20 cellular contexts compared by ENCODE assay signal in genomic region chr3:20527368-20527767, GRCh38.
"Had no signal": no experiment of that assay in that cellular context is flagged by ENCODE, and none has a peak within 500 bp of the region (broad histone marks: within the 10 kb centered on the region; RNA-seq: fewer than 3 reads in every experiment).

No MANE protein-coding gene starts in this region.

- H3K4me1 Mint-ChIP-seq: naive B cell; stimulated activated naive B cell treated with anti-CD40 and anti-IgM and Interleukin-4, amounts not matched to agents 10 μg/mL and 1 μg/mL and 100 μg/mL, for 72 hours; stimulated activated naive CD8-positive, alpha-beta T cell treated with anti-CD3 and anti-CD28 coated beads, Interleukin-15, amount 100 ng/mL, for 72 hours had no signal

- H3K27ac ChIP-seq: colonic mucosa, heart left ventricle, psoas muscle, testis, tibial nerve, upper lobe of right lung had no signal

- H3K27me3 ChIP-seq: colonic mucosa, heart left ventricle, testis, tibial nerve, upper lobe of right lung had no signal

- H3K27me3 Mint-ChIP-seq: naive B cell; stimulated activated naive B cell treated with anti-CD40 and anti-IgM and Interleukin-4, amounts not matched to agents 10 μg/mL and 1 μg/mL and 100 μg/mL, for 72 hours; stimulated activated naive CD8-positive, alpha-beta T cell treated with anti-CD3 and anti-CD28 coated beads, Interleukin-15, amount 100 ng/mL, for 72 hours had no signal

- H3K36me3 ChIP-seq: colonic mucosa, heart left ventricle, tibial nerve, upper lobe of right lung had no signal

- H3K27ac Mint-ChIP-seq: endodermal cell; naive B cell; nephron; stimulated activated naive B cell treated with anti-CD40 and anti-IgM and Interleukin-4, amounts not matched to agents 10 μg/mL and 1 μg/mL and 100 μg/mL, for 72 hours; stimulated activated naive CD8-positive, alpha-beta T cell treated with anti-CD3 and anti-CD28 coated beads, Interleukin-15, amount 100 ng/mL, for 72 hours had no signal

- H3K4me3 Mint-ChIP-seq: endodermal cell; naive B cell; nephron; stimulated activated naive B cell treated with anti-CD40 and anti-IgM and Interleukin-4, amounts not matched to agents 10 μg/mL and 1 μg/mL and 100 μg/mL, for 72 hours; stimulated activated naive CD8-positive, alpha-beta T cell treated with anti-CD3 and anti-CD28 coated beads, Interleukin-15, amount 100 ng/mL, for 72 hours had no signal

- H3K9me3 ChIP-seq: colonic mucosa, psoas muscle, testis, upper lobe of right lung had no signal

- DNase-seq: colonic mucosa; dermis blood vessel endothelial cell; endodermal cell; heart left ventricle; hypothalamus; kidney glomerular epithelial cell; mesendoderm; naive B cell; psoas muscle; stimulated activated CD4-positive, alpha-beta T cell treated with anti-CD3 and anti-CD28 coated beads, Interleukin-2, amount 100 ng/mL, for 24 hours; stimulated activated CD4-positive, alpha-beta T cell treated with anti-CD3 and anti-CD28 coated beads, Interleukin-4, amount 100 ng/mL, for 4 hours; stimulated activated naive B cell treated with anti-CD40 and anti-IgM and Interleukin-4, amounts not matched to agents 10 μg/mL and 1 μg/mL and 100 μg/mL, for 72 hours; stimulated activated naive CD8-positive, alpha-beta T cell treated with anti-CD3 and anti-CD28 coated beads, Interleukin-15, amount 100 ng/mL, for 72 hours; testis; upper lobe of right lung had no signal

- H3K36me3 Mint-ChIP-seq: naive B cell; stimulated activated naive B cell treated with anti-CD40 and anti-IgM and Interleukin-4, amounts not matched to agents 10 μg/mL and 1 μg/mL and 100 μg/mL, for 72 hours had no signal

- FAIRE-seq: endothelial cell of umbilical vein, frontal cortex, islet of Langerhans had no signal

- H3K4me1 ChIP-seq: colonic mucosa, heart left ventricle, psoas muscle, testis, tibial nerve, upper lobe of right lung had no signal

- H3K4me3 ChIP-seq: colonic mucosa, heart left ventricle, psoas muscle, testis, tibial nerve, upper lobe of right lung had no signal

- H3K9me3 Mint-ChIP-seq: endodermal cell; naive B cell; nephron; stimulated activated naive B cell treated with anti-CD40 and anti-IgM and Interleukin-4, amounts not matched to agents 10 μg/mL and 1 μg/mL and 100 μg/mL, for 72 hours had no signal
